ENCODE assay signal across 13 cellular contexts in genomic region chr16:53643474-53643873, GRCh38.
DNase-seq lines count a peak whose midpoint lies in the region; ATAC-seq, FAIRE-seq and TF ChIP-seq lines count a peak whose summit lies in the region.
"Had no signal": no experiment of that assay in that cellular context is flagged by ENCODE, and none has a peak within 500 bp of the region (broad histone marks: within the 10 kb centered on the region; RNA-seq: fewer than 3 reads in every experiment).

No MANE protein-coding gene starts in this region.

- no TSS peak for BruUV-seq in GM12878 (replicated peaks; lab: Mats Ljungman, UMichigan)

- no peaks in the 10 kb centered on the region for H3K79me2 ChIP-seq in GM12878 (ENCODE audit: control insufficient read depth, insufficient read depth, low read length)

- H3K9me3 Mint-ChIP-seq in HFFc6: no peaks in the 10 kb centered on the region
- H3K9me3 Mint-ChIP-seq: GM23338 had no signal

- H3K4me2 ChIP-seq in GM12878 (ENCODE audit: control insufficient read depth, insufficient read depth): no peak overlapping the region
- H3K4me2 ChIP-seq: GM23338 had no signal

- H3K4me3 Mint-ChIP-seq in HFFc6: no peak overlapping the region
- H3K4me3 Mint-ChIP-seq: CD4-positive, CD25-positive, alpha-beta regulatory T cell; GM23338 had no signal

- H4K20me1 ChIP-seq in GM12878 (ENCODE audit: control insufficient read depth, insufficient read depth): no peaks in the 10 kb centered on the region

- no peaks in the 10 kb centered on the region for H3K27me3 ChIP-seq in GM12878 (replicated peaks in 1 of 2; ENCODE audit: control insufficient read depth in 2 of 2, insufficient read depth in 2 of 2, low read length in 1 of 2)

- intact Hi-C loops in GM12878 (cut with micrococcal nuclease; ENCODE audit: unreplicated experiment): no loop called here

- TF ChIP-seq EP300 in GM12878 (IDR thresholded peaks at IDR 0.05; ENCODE audit: borderline replicate concordance in 1 of 2, control insufficient read depth in 1 of 2, low read depth in 2 of 2, low read length in 2 of 2): no peak

- H3K9me3 ChIP-seq in GM12878 (replicated peaks; ENCODE audit: control insufficient read depth, insufficient read depth, low read length): peaks cover 2% of the 10 kb centered on the region; the same call in 1 of the 3 replicates

- no peak for TF ChIP-seq RAD21 in GM12878 (IDR thresholded peaks at IDR 0.05; ENCODE audit: insufficient read depth, low read depth, low read length)

- 0% methylated on average over 1 of the region's 1 CpG for WGBS in GM12878 (ENCODE audit: insufficient coverage, insufficient replicate concordance, low lambda C conversion rate, missing lambda C conversion rate)

- no peaks in the 10 kb centered on the region for H3K27me3 Mint-ChIP-seq in HFFc6 (ENCODE audit: insufficient read depth)
- H3K27me3 Mint-ChIP-seq: CD4-positive, CD25-positive, alpha-beta regulatory T cell had no signal

- no peak for DNase-seq in GM12892 (ENCODE audit: insufficient read length)
- no peak for DNase-seq in GM12878 (ENCODE audit: low read depth, low spot score)
- DNase-seq in HFFc6: no peak
- DNase-seq: CD4-positive, CD25-positive, alpha-beta regulatory T cell; DMS53; GF-D8; H7; Kasumi-1; KBM-7 had no signal

- no peaks in the 10 kb centered on the region; a peak in 1 of 4 replicates for H3K36me3 ChIP-seq in GM12878 (ENCODE audit: control insufficient read depth in 2 of 2, insufficient read depth in 2 of 2, low read length in 1 of 2)

- in situ Hi-C loops in GM12878 (cut with MboI): no loop called here

- no peak overlapping the region for H2AFZ ChIP-seq in GM12878 (ENCODE audit: control insufficient read depth, low read depth, low read length)
- H2AFZ ChIP-seq: GM23338 had no signal

- POLR2A ChIA-PET in GM12878 (lab: Charles Lee): no interaction called here

- no peak overlapping the region for H3K4me3 ChIP-seq in GM12878
- H3K4me3 ChIP-seq: GM23338 had no signal

- TF ChIP-seq CTCF in GM12878 (IDR thresholded peaks at IDR 0.05 in 2 of 3, conservative IDR thresholded peaks at IDR 0.05 in 1 of 3; ENCODE audit: control insufficient read depth in 2 of 3, extremely low read depth in 1 of 3, insufficient read depth in 1 of 3, low read depth in 3 of 3, low read length in 3 of 3) (no peak), HFFc6 (IDR thresholded peaks at IDR 0.05) (no peak)

- RAD21 ChIA-PET in GM12878 (lab: Charles Lee; ENCODE audit: unreplicated experiment): interaction anchor here (1.4 kb wide), 1 partner anchor 60 kb away, joined by 3 read pairs; the partner anchor contains the start of genes FTO and RPGRIP1L

- no peaks in the 10 kb centered on the region for H3K4me1 ChIP-seq in GM12878 (ENCODE audit: control insufficient read depth, insufficient read depth, low read length)

- H3K36me3 Mint-ChIP-seq in HFFc6 (ENCODE audit: low read depth): peaks cover 26% of the 10 kb centered on the region

- peak; percentile 75 for FAIRE-seq in GM12892 (lab: Jason Lieb, UNC)
- no peak for FAIRE-seq in GM12878 (lab: Jason Lieb, UNC)

- CTCF ChIA-PET in GM12878 (lab: Yijun Ruan, JAX): no interaction called here

- H3K9ac ChIP-seq in GM12878 (ENCODE audit: control insufficient read depth, insufficient read depth, low read length): no peak overlapping the region

- H3K27ac ChIP-seq in GM12878 (ENCODE audit: control insufficient read depth, insufficient read depth): no peak overlapping the region

- TF ChIP-seq POLR2A in GM12892 (IDR thresholded peaks at IDR 0.05; ENCODE audit: low read depth, low read length): no peak
- no peak for TF ChIP-seq POLR2A in GM12878 (IDR thresholded peaks at IDR 0.05; ENCODE audit: low read depth, low read length)

- H3K27ac Mint-ChIP-seq in HFFc6: no peak overlapping the region
- H3K27ac Mint-ChIP-seq: CD4-positive, CD25-positive, alpha-beta regulatory T cell; GM23338 had no signal

- ATAC-seq in GM21717 (IDR thresholded peaks at IDR 0.05; ENCODE audit: unreplicated experiment) (peak; percentile 56), GM12878 (peak; percentile 88), HG02623 (IDR thresholded peaks at IDR 0.05; ENCODE audit: unreplicated experiment) (no peak), HG03280 (IDR thresholded peaks at IDR 0.05; ENCODE audit: unreplicated experiment) (no peak)
- ATAC-seq: GM23338 had no signal

- H3K4me1 Mint-ChIP-seq in HFFc6 (ENCODE audit: low read depth): no peaks in the 10 kb centered on the region
- H3K4me1 Mint-ChIP-seq: CD4-positive, CD25-positive, alpha-beta regulatory T cell had no signal

- SMC1A ChIA-PET in GM12878 (lab: Charles Lee; ENCODE audit: uncharacterized antibody, unreplicated experiment): interaction anchor here (0.9 to 1.5 kb wide), 3 partner anchors 13 to 94 kb away, joined by 3 read pairs; no protein-coding TSS in a partner anchor

TF ChIP-seq in GM12878, 131 proteins besides CTCF, POLR2A, EP300 and RAD21:
- TF ChIP-seq JUNB (IDR thresholded peaks at IDR 0.05) (no peak), MEF2B (IDR thresholded peaks at IDR 0.05; ENCODE audit: partially characterized antibody, poor library complexity, severe bottlenecking) (peak; percentile 18)

Comparison
In these comparisons a context has a peak if more than half of its experiments do, and no peak if none do; other contexts are left out.
1. ATAC-seq: peak in GM21717 (single experiment) and GM12878 (single experiment); none in HG02623 (single experiment) and HG03280 (single experiment).